Comparison of ENCODE assay signal across 1 cellular context in genomic region chr5:65035212-65036206, GRCh38.
TF ChIP-seq lines count a peak whose summit lies in the region.

No MANE protein-coding gene starts in this region.

TF ChIP-seq in HCT116, 20 proteins besides CTCF, POLR2A, EP300 and RAD21 (continued from another document):
- TF ChIP-seq, protein P1, sequence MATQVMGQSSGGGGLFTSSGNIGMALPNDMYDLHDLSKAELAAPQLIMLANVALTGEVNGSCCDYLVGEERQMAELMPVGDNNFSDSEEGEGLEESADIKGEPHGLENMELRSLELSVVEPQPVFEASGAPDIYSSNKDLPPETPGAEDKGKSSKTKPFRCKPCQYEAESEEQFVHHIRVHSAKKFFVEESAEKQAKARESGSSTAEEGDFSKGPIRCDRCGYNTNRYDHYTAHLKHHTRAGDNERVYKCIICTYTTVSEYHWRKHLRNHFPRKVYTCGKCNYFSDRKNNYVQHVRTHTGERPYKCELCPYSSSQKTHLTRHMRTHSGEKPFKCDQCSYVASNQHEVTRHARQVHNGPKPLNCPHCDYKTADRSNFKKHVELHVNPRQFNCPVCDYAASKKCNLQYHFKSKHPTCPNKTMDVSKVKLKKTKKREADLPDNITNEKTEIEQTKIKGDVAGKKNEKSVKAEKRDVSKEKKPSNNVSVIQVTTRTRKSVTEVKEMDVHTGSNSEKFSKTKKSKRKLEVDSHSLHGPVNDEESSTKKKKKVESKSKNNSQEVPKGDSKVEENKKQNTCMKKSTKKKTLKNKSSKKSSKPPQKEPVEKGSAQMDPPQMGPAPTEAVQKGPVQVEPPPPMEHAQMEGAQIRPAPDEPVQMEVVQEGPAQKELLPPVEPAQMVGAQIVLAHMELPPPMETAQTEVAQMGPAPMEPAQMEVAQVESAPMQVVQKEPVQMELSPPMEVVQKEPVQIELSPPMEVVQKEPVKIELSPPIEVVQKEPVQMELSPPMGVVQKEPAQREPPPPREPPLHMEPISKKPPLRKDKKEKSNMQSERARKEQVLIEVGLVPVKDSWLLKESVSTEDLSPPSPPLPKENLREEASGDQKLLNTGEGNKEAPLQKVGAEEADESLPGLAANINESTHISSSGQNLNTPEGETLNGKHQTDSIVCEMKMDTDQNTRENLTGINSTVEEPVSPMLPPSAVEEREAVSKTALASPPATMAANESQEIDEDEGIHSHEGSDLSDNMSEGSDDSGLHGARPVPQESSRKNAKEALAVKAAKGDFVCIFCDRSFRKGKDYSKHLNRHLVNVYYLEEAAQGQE (IDR thresholded peaks at IDR 0.05; ENCODE audit: low read depth): no peak
- TF ChIP-seq POLR2AphosphoS5 (IDR thresholded peaks at IDR 0.05; ENCODE audit: low read depth, low read length) (peak; percentile 65), ELF1 (IDR thresholded peaks at IDR 0.05; ENCODE audit: borderline replicate concordance, low read depth) (no peak), ZFX (IDR thresholded peaks at IDR 0.05) (peak; percentile 58; the same call in 1 of the 2 replicates), FOSL1 (IDR thresholded peaks at IDR 0.05; ENCODE audit: low read depth) (peak; percentile 62)
- TF ChIP-seq, protein P2, sequence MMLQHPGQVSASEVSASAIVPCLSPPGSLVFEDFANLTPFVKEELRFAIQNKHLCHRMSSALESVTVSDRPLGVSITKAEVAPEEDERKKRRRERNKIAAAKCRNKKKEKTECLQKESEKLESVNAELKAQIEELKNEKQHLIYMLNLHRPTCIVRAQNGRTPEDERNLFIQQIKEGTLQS (IDR thresholded peaks at IDR 0.05): peak; percentile 31; the same call in 1 of the 2 replicates
TF ChIP-seq in HCT116: peak in this region for 7.
